In the genomic region with DNA sequence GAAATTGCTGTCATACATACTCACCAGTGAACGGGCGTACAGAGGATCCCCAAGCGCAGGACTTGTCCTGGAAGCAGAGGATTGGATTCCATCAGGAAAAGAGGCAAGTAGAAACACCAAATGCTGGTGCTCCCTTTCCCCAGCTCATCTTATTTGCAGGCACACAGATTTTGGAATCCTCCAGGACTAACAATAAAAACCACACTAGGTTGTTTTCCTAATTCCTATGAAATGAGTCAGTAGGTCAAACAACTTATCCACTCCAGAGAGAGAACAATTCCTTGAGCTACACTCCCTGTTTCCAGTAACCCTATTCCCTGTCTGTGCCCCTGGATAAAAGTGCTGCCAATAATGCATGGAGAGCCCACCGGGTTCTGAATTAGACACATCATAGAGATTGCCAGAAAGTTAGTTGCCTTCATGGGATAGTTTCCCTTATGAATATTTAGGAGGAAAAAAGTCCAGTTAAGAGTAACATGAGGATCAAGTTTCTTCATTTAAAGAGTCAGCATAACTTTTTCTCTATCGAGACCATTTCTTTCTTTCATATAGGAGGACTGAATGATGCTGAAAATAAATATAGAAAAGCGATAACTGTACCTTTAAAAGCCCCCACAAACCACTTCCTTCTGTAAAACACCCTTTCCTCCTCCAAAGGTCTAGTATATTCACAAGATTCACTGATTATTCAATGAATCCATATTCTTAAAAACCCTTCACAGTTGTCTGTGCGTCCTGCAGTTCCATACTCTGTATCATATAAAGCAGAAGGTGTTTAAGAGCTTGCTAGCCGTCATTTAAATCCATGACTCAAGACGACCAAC, we compare ENCODE assay signal across 8 cellular contexts.
DNase-seq lines count a peak whose midpoint lies in the region; ATAC-seq and TF ChIP-seq lines count a peak whose summit lies in the region.

No MANE protein-coding gene starts in this region.

- in situ Hi-C loops in T47D (cut with HindIII; ENCODE audit: low pct_unique_long_range_greater_than_20kb, low sequenced_read_pairs) = no loop called here

- H3K4me1 ChIP-seq in KMS-11 (ENCODE audit: low read depth, poor library complexity, severe bottlenecking) = peaks cover 53% of the 10 kb centered on the region

- peak overlapping the region; percentile 93 for H3K4me2 ChIP-seq in KMS-11

- no peaks in the 10 kb centered on the region for H3K27me3 ChIP-seq in KMS-11 (ENCODE audit: insufficient read depth, low read depth)

- H4K20me1 ChIP-seq in KMS-11 (ENCODE audit: insufficient read depth) = peaks cover 23% of the 10 kb centered on the region

- peaks cover 75% of the 10 kb centered on the region for H3K36me3 Mint-ChIP-seq in activated CD4-positive, alpha-beta T cell treated with anti-CD3 and anti-CD28 coated beads, Interleukin-2, amount 10 ng/mL, durations not matched to agents 24 days and 14 days (ENCODE audit: low read depth)
- H3K36me3 Mint-ChIP-seq in mesothelial cell of epicardium = no peaks in the 10 kb centered on the region

- no peak for TF ChIP-seq CTCF in KMS-11 (conservative IDR thresholded peaks at IDR 0.05; ENCODE audit: low read depth, low read length)
- no peak for TF ChIP-seq CTCF in mesothelial cell of epicardium (IDR thresholded peaks at IDR 0.05; ENCODE audit: unreplicated experiment)

- peak overlapping the region; percentile 45; the same call in 1 of the 2 replicates for H3K9ac ChIP-seq in KMS-11

- H2AFZ ChIP-seq in KMS-11 (ENCODE audit: low read depth) = no peak overlapping the region

- H3K4me1 Mint-ChIP-seq in activated CD4-positive, alpha-beta T cell treated with anti-CD3 and anti-CD28 coated beads, Interleukin-2, amount 10 ng/mL, durations not matched to agents 24 days and 14 days = peaks cover 78% of the 10 kb centered on the region
- peaks cover 19% of the 10 kb centered on the region for H3K4me1 Mint-ChIP-seq in mesothelial cell of epicardium

- H3K9me3 Mint-ChIP-seq in activated CD4-positive, alpha-beta T cell treated with anti-CD3 and anti-CD28 coated beads, Interleukin-2, amount 10 ng/mL, durations not matched to agents 24 days and 14 days = no peaks in the 10 kb centered on the region
- peaks cover 4% of the 10 kb centered on the region for H3K9me3 Mint-ChIP-seq in mesothelial cell of epicardium

- no peak for ATAC-seq in HG02623 (IDR thresholded peaks at IDR 0.05; ENCODE audit: unreplicated experiment)

- intact Hi-C loops in activated CD4-positive, alpha-beta T cell treated with anti-CD3 and anti-CD28 coated beads, Interleukin-2, amount 10 ng/mL, durations not matched to agents 24 days and 14 days (cut with micrococcal nuclease) = loop anchor here (2.0 kb wide), 3 partner anchors 263 to 417 kb away; no protein-coding TSS in a partner anchor

- peak overlapping the region; percentile 91 for H3K27ac Mint-ChIP-seq in activated CD4-positive, alpha-beta T cell treated with anti-CD3 and anti-CD28 coated beads, Interleukin-2, amount 10 ng/mL, durations not matched to agents 24 days and 14 days
- no peak overlapping the region for H3K27ac Mint-ChIP-seq in mesothelial cell of epicardium

- H3K36me3 ChIP-seq in KMS-11 (ENCODE audit: insufficient read depth) = no peaks in the 10 kb centered on the region

- H3K4me3 Mint-ChIP-seq in activated CD4-positive, alpha-beta T cell treated with anti-CD3 and anti-CD28 coated beads, Interleukin-2, amount 10 ng/mL, durations not matched to agents 24 days and 14 days = peak overlapping the region; percentile 77
- H3K4me3 Mint-ChIP-seq in mesothelial cell of epicardium = peak overlapping the region; percentile 53

- no peak overlapping the region for H3K4me3 ChIP-seq in KMS-11 (IDR thresholded peaks at IDR 0.05; ENCODE audit: insufficient read depth, low read depth, low read length)

- no peaks in the 10 kb centered on the region for H3K27me3 Mint-ChIP-seq in activated CD4-positive, alpha-beta T cell treated with anti-CD3 and anti-CD28 coated beads, Interleukin-2, amount 10 ng/mL, durations not matched to agents 24 days and 14 days
- no peaks in the 10 kb centered on the region for H3K27me3 Mint-ChIP-seq in mesothelial cell of epicardium (ENCODE audit: low read depth)

- H3K79me2 ChIP-seq in KMS-11 (ENCODE audit: insufficient read depth, low read depth) = peaks cover 38% of the 10 kb centered on the region

- peak overlapping the region; percentile 61 for H3K27ac ChIP-seq in KMS-11

- DNase-seq in activated CD4-positive, alpha-beta T cell treated with anti-CD3 and anti-CD28 coated beads, Interleukin-2, amount 10 ng/mL, durations not matched to agents 24 days and 14 days = no peak
- no peak for DNase-seq in activated CD4-positive, alpha-beta T cell treated with anti-CD3 and anti-CD28 coated beads, Interleukin-2, amount 50 U/mL, for 1 hour
- DNase-seq in T47D (ENCODE audit: low read depth in 1 of 2, low spot score in 1 of 2) (peak; percentile 3 to 33), mesothelial cell of epicardium (ENCODE audit: low spot score in 2 of 2, unreplicated experiment in 2 of 2) (no peak), iPS-NIHi11 (ENCODE audit: low spot score) (no peak), hypothalamus (lab: John Stamatoyannopoulos, UW) (no peak)

Comparison
In these comparisons a context has a peak if more than half of its experiments do, and no peak if none do; other contexts are left out.
1. DNase-seq: peak in T47D (2 of 2); none in activated CD4-positive, alpha-beta T cell treated with anti-CD3 and anti-CD28 coated beads, Interleukin-2, amount 10 ng/mL, durations not matched to agents 24 days and 14 days (single experiment), activated CD4-positive, alpha-beta T cell treated with anti-CD3 and anti-CD28 coated beads, Interleukin-2, amount 50 U/mL, for 1 hour (single experiment), mesothelial cell of epicardium (0 of 2), iPS-NIHi11 (single experiment) and hypothalamus (0 of 51).